In the genomic region with DNA sequence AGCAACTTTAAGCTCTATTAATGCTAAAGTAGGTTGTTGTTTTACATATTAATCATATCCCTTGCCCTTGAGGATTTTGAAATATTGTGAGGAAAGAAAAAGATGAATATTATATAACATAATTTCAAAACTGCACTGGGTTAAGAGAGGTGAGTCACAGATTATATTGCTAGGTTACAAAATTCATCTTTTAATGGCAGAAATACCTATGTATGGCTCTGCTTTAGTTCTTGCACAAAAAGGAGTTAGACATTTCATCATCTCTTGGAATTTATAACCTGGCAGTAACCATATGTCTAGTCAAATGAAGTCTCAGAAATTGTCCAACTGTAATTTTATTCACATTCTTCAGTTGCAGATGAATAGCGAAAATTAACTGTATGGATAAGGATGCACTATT, we compare ENCODE assay signal across 26 cellular contexts.
"Had no signal": no experiment of that assay in that cellular context is flagged by ENCODE, and none has a peak within 500 bp of the region (broad histone marks: within the 10 kb centered on the region; RNA-seq: fewer than 3 reads in every experiment).

No MANE protein-coding gene starts in this region.

- H3K27me3 ChIP-seq: pancreas, right atrium auricular region, right lobe of liver, suprapubic skin, tibial artery, upper lobe of right lung had no signal

- H3K36me3 ChIP-seq: left ventricle myocardium inferior, pancreas, prostate gland, right atrium auricular region, right lobe of liver, suprapubic skin, thoracic aorta, tibial artery, upper lobe of right lung had no signal

- H3K4me3 ChIP-seq: left ventricle myocardium inferior, lung, mucosa of descending colon, pancreas, prostate gland, right atrium auricular region, right lobe of liver, smooth muscle cell, suprapubic skin, thoracic aorta, tibial artery, upper lobe of right lung had no signal

- H3K27ac ChIP-seq: left ventricle myocardium inferior, pancreas, prostate gland, right atrium auricular region, right lobe of liver, suprapubic skin, thoracic aorta, tibial artery, upper lobe of right lung had no signal

- H3K27me3 Mint-ChIP-seq: memory B cell; naive thymus-derived CD4-positive, alpha-beta T cell; natural killer cell treated with Interleukin-12 subunit alpha and Interleukin-12 subunit beta and Interleukin-15 and Interleukin-18, amount 100 ng/mL, for 72 hours; stimulated activated naive CD8-positive, alpha-beta T cell treated with anti-CD3 and anti-CD28 coated beads, Interleukin-15, Interleukin-2, amounts not matched to agents 100 ng/mL and 50 ng/mL, for 24 hours had no signal

- H3K36me3 Mint-ChIP-seq: memory B cell; naive thymus-derived CD4-positive, alpha-beta T cell; natural killer cell treated with Interleukin-12 subunit alpha and Interleukin-12 subunit beta and Interleukin-15 and Interleukin-18, amount 100 ng/mL, for 72 hours had no signal

- H3K27ac Mint-ChIP-seq: memory B cell; naive thymus-derived CD4-positive, alpha-beta T cell; natural killer cell treated with Interleukin-12 subunit alpha and Interleukin-12 subunit beta and Interleukin-15 and Interleukin-18, amount 100 ng/mL, for 72 hours; stimulated activated naive CD8-positive, alpha-beta T cell treated with anti-CD3 and anti-CD28 coated beads, Interleukin-15, Interleukin-2, amounts not matched to agents 100 ng/mL and 50 ng/mL, for 24 hours had no signal

- ATAC-seq: mucosa of descending colon; naive thymus-derived CD4-positive, alpha-beta T cell; natural killer cell treated with Interleukin-12 subunit alpha and Interleukin-12 subunit beta and Interleukin-15 and Interleukin-18, amount 100 ng/mL, for 72 hours; pancreas; right lobe of liver; upper lobe of right lung had no signal

- H3K4me1 Mint-ChIP-seq: memory B cell; naive thymus-derived CD4-positive, alpha-beta T cell had no signal

- DNase-seq: hypothalamus; islet precursor cell; left ventricle myocardium inferior; midbrain; mucosa of descending colon; naive thymus-derived CD4-positive, alpha-beta T cell; pancreas; posterior cingulate gyrus; right lobe of liver; stimulated activated CD4-positive, alpha-beta T cell treated with anti-CD3 and anti-CD28 coated beads, Interleukin-12 subunit alpha, Interleukin-12 subunit beta, amount 100 ng/mL, for 4 hours; stimulated activated CD4-positive, alpha-beta T cell treated with anti-CD3 and anti-CD28 coated beads, Interleukin-15, amount 100 ng/mL, for 24 hours; stimulated activated CD4-positive, alpha-beta T cell treated with anti-CD3 and anti-CD28 coated beads, Interleukin-2, amount 100 ng/mL, for 24 hours; stimulated activated CD4-positive, alpha-beta T cell treated with anti-CD3 and anti-CD28 coated beads, Interleukin-4, amount 100 ng/mL, for 1 hour; stimulated activated naive CD4-positive, alpha-beta T cell; tibial artery; trophoblast cell; upper lobe of right lung had no signal

- H3K4me1 ChIP-seq: left ventricle myocardium inferior, pancreas, prostate gland, right atrium auricular region, right lobe of liver, suprapubic skin, tibial artery, upper lobe of right lung had no signal

- H3K9me3 ChIP-seq: left ventricle myocardium inferior, pancreas, prostate gland, right atrium auricular region, right lobe of liver, suprapubic skin, thoracic aorta, tibial artery, upper lobe of right lung had no signal

- H3K4me2 ChIP-seq: smooth muscle cell had no signal

- H3K4me3 Mint-ChIP-seq: memory B cell; naive thymus-derived CD4-positive, alpha-beta T cell; natural killer cell treated with Interleukin-12 subunit alpha and Interleukin-12 subunit beta and Interleukin-15 and Interleukin-18, amount 100 ng/mL, for 72 hours; stimulated activated naive CD8-positive, alpha-beta T cell treated with anti-CD3 and anti-CD28 coated beads, Interleukin-15, Interleukin-2, amounts not matched to agents 100 ng/mL and 50 ng/mL, for 24 hours had no signal
